ENCODE assay signal across 24 cellular contexts in genomic region chr1:34923490-34923889, GRCh38. TPM values are rescaled to one million over a fixed set of nuclear protein-coding genes. Genes with fewer than 3 reads are reported as not detected.
"Had no signal": no experiment of that assay in that cellular context is flagged by ENCODE, and none has a peak within 500 bp of the region (broad histone marks: within the 10 kb centered on the region; RNA-seq: fewer than 3 reads in every experiment).

No MANE protein-coding gene starts in this region.

- H3K36me3 Mint-ChIP-seq: stimulated activated effector memory CD8-positive, alpha-beta T cell treated with anti-CD3 and anti-CD28 coated beads, Interleukin-12 subunit alpha, Interleukin-12 subunit beta, amount 100 ng/mL, for 72 hours had no signal

- H3K36me3 ChIP-seq: colonic mucosa, esophagus muscularis mucosa, gastrocnemius medialis, prostate gland, right lobe of liver, tibial nerve, upper lobe of right lung, vagina had no signal

- ATAC-seq: gastrocnemius medialis; left cardiac atrium; right lobe of liver; stimulated activated effector memory CD8-positive, alpha-beta T cell treated with anti-CD3 and anti-CD28 coated beads, Interleukin-12 subunit alpha, Interleukin-12 subunit beta, amount 100 ng/mL, for 72 hours; upper lobe of right lung had no signal

- H3K9me3 ChIP-seq: colonic mucosa, esophagus muscularis mucosa, gastrocnemius medialis, prostate gland, right lobe of liver, testis, tibial nerve, upper lobe of right lung, vagina had no signal

- H3K4me1 ChIP-seq: colonic mucosa, gastrocnemius medialis, prostate gland, right lobe of liver, upper lobe of right lung, vagina had no signal

- DNase-seq: colonic mucosa; effector CD8-positive, alpha-beta T cell; gastrocnemius medialis; immature natural killer cell; kidney; left cardiac atrium; mesendoderm; naive B cell; retina; right lobe of liver; stimulated activated CD4-positive, alpha-beta T cell treated with anti-CD3 and anti-CD28 coated beads, Interleukin-4, amount 100 ng/mL, for 1 hour; stimulated activated CD8-positive, alpha-beta memory T cell treated with anti-CD3 and anti-CD28 coated beads, Interleukin-4, amount 100 ng/mL, for 48 hours; testis; upper lobe of right lung had no signal

- H3K79me2 ChIP-seq: parathyroid adenoma had no signal

- H3K27me3 ChIP-seq: right lobe of liver, testis had no signal

- H3K4me3 Mint-ChIP-seq: immature natural killer cell; nephron; stimulated activated effector memory CD8-positive, alpha-beta T cell treated with anti-CD3 and anti-CD28 coated beads, Interleukin-12 subunit alpha, Interleukin-12 subunit beta, amount 100 ng/mL, for 72 hours; stimulated activated naive CD8-positive, alpha-beta T cell treated with anti-CD3 and anti-CD28 coated beads, Interleukin-15, Interleukin-2, amounts not matched to agents 100 ng/mL and 50 ng/mL, for 24 hours had no signal

- H3K9me3 Mint-ChIP-seq: naive B cell; nephron; stimulated activated effector memory CD8-positive, alpha-beta T cell treated with anti-CD3 and anti-CD28 coated beads, Interleukin-12 subunit alpha, Interleukin-12 subunit beta, amount 100 ng/mL, for 72 hours; stimulated activated naive CD8-positive, alpha-beta T cell treated with anti-CD3 and anti-CD28 coated beads, Interleukin-15, Interleukin-2, amounts not matched to agents 100 ng/mL and 50 ng/mL, for 24 hours had no signal

- H3K27ac ChIP-seq: colonic mucosa, epithelial cell of prostate, esophagus muscularis mucosa, gastrocnemius medialis, parathyroid adenoma, prostate gland, right lobe of liver, testis, tibial nerve, upper lobe of right lung, vagina had no signal

- H2AFZ ChIP-seq: parathyroid adenoma had no signal

- H3K4me3 ChIP-seq: colonic mucosa, esophagus muscularis mucosa, gastrocnemius medialis, prostate gland, right lobe of liver, testis, tibial nerve, upper lobe of right lung, vagina had no signal

- H3K9ac ChIP-seq: parathyroid adenoma had no signal

- H3K27ac Mint-ChIP-seq: immature natural killer cell; naive B cell; nephron; stimulated activated effector memory CD8-positive, alpha-beta T cell treated with anti-CD3 and anti-CD28 coated beads, Interleukin-12 subunit alpha, Interleukin-12 subunit beta, amount 100 ng/mL, for 72 hours; stimulated activated naive CD8-positive, alpha-beta T cell treated with anti-CD3 and anti-CD28 coated beads, Interleukin-15, Interleukin-2, amounts not matched to agents 100 ng/mL and 50 ng/mL, for 24 hours had no signal

RNA-seq across cellular contexts. Expression of gene DLGAP3, which starts 6.0 kb away (rescaled TPM):
- total RNA-seq: lung microvascular endothelial cell, vagina had no signal
